Comparison of ENCODE assay signal across 15 cellular contexts in genomic region chr6:160254467-160255312, GRCh38. TPM values are rescaled to one million over a fixed set of nuclear protein-coding genes. Genes with fewer than 3 reads are reported as not detected.
DNase-seq lines count a peak whose midpoint lies in the region; ATAC-seq and TF ChIP-seq lines count a peak whose summit lies in the region.
"Had no signal": no experiment of that assay in that cellular context is flagged by ENCODE, and none has a peak within 500 bp of the region (broad histone marks: within the 10 kb centered on the region; RNA-seq: fewer than 3 reads in every experiment).

No MANE protein-coding gene starts in this region.

- H3K18ac ChIP-seq in H9 (ENCODE audit: insufficient read length, low read depth, low read length), result no peak overlapping the region

- no peak overlapping the region for H3K56ac ChIP-seq in H9 (ENCODE audit: insufficient read length, low read depth, low read length)

- no peak overlapping the region for H3K4me3 Mint-ChIP-seq in H9

- no peak overlapping the region for H3K14ac ChIP-seq in H9 (ENCODE audit: insufficient read depth, low read length)

- no peaks in the 10 kb centered on the region; the same call in 1 of the 2 replicates for H3K27me3 Mint-ChIP-seq in H9 (ENCODE audit: low read depth)

- CTCF ChIA-PET in RWPE1 (lab: Yijun Ruan, JAX), result no interaction called here

- H3K23me2 ChIP-seq in H9 (ENCODE audit: insufficient read length, low read depth, low read length, poor library complexity, severe bottlenecking), result no peaks in the 10 kb centered on the region

- H3T11ph ChIP-seq in H9 (ENCODE audit: low read length), result no peak overlapping the region

- H3K27me3 ChIP-seq in H9 (ENCODE audit: insufficient read depth, low read length) (no peaks in the 10 kb centered on the region), kidney epithelial cell (ENCODE audit: control insufficient read depth, insufficient read depth, low read length) (no peaks in the 10 kb centered on the region), smooth muscle cell (ENCODE audit: low read depth) (no peaks in the 10 kb centered on the region), ovary (no peaks in the 10 kb centered on the region)
- H3K27me3 ChIP-seq: BLaER1 treated with 17β-estradiol and CSF1 and Interleukin-3, amounts not matched to agents 10 nM and 100 nM had no signal

- no peaks in the 10 kb centered on the region for H3K9me3 ChIP-seq in H9 (ENCODE audit: control insufficient read depth, low read depth, low read length)
- H3K9me3 ChIP-seq in smooth muscle cell (replicated peaks; ENCODE audit: low read depth), result no peaks in the 10 kb centered on the region
- no peaks in the 10 kb centered on the region for H3K9me3 ChIP-seq in ovary

- H4K20me1 ChIP-seq in H9 (ENCODE audit: control insufficient read depth, insufficient read depth, insufficient read length), result no peaks in the 10 kb centered on the region
- no peaks in the 10 kb centered on the region for H4K20me1 ChIP-seq in smooth muscle cell (ENCODE audit: low read depth)
- H4K20me1 ChIP-seq: BLaER1 treated with 17β-estradiol and CSF1 and Interleukin-3, amounts not matched to agents 10 nM and 100 nM had no signal

- no peaks in the 10 kb centered on the region for H3K36me3 Mint-ChIP-seq in H9 (ENCODE audit: insufficient read depth in 1 of 3, low read depth in 3 of 3)

- no peak overlapping the region for H2BK15ac ChIP-seq in H9 (ENCODE audit: low read depth, low read length)

- TF ChIP-seq EP300 in ovary (IDR thresholded peaks at IDR 0.05), result no peak

- POLR2A ChIA-PET in RWPE1 (lab: Yijun Ruan, JAX; ENCODE audit: low non-redundant PET), result no interaction called here

- H3K4me3 ChIP-seq in kidney epithelial cell (ENCODE audit: low read depth, low read length), result no peak overlapping the region
- no peak overlapping the region for H3K4me3 ChIP-seq in smooth muscle cell
- no peak overlapping the region for H3K4me3 ChIP-seq in ovary
- H3K4me3 ChIP-seq: BLaER1 treated with 17β-estradiol and CSF1 and Interleukin-3, amounts not matched to agents 10 nM and 100 nM had no signal

- H3K79me1 ChIP-seq in H9 (ENCODE audit: insufficient read depth, low read depth, low read length, poor library complexity, severe bottlenecking), result no peaks in the 10 kb centered on the region

- H3K4me1 ChIP-seq in H9 (ENCODE audit: insufficient read depth, low read length) (peaks cover 9% of the 10 kb centered on the region), smooth muscle cell (ENCODE audit: low read depth) (peaks cover 13% of the 10 kb centered on the region), ovary (ENCODE audit: insufficient read depth) (no peaks in the 10 kb centered on the region)
- H3K4me1 ChIP-seq: BLaER1 treated with 17β-estradiol and CSF1 and Interleukin-3, amounts not matched to agents 10 nM and 100 nM; parathyroid adenoma had no signal

- no peak overlapping the region for H4K91ac ChIP-seq in H9 (ENCODE audit: insufficient read length, low read depth, low read length)

- H2BK120ac ChIP-seq in H9 (ENCODE audit: low read depth, low read length, poor library complexity, severe bottlenecking), result no peak overlapping the region

- H3K9ac ChIP-seq in H9 (ENCODE audit: extremely low read depth, insufficient read length, low read length) (no peak overlapping the region), smooth muscle cell (ENCODE audit: low read depth) (no peak overlapping the region)
- H3K9ac ChIP-seq: BLaER1 treated with 17β-estradiol and CSF1 and Interleukin-3, amounts not matched to agents 10 nM and 100 nM; KMS-11; parathyroid adenoma had no signal

- no CpG with 5 or more reads among the region's 7 CpGs for WGBS in H9 (ENCODE audit: extremely low coverage, insufficient read length, low lambda C conversion rate)
- WGBS in smooth muscle cell (ENCODE audit: low lambda C conversion rate), result 79% methylated on average over 7 of the region's 7 CpGs
- WGBS in ovary, 3 donors, result 70 to 74% (median 72%) methylated on average over 7 of the region's 7 CpGs

- DNase-seq in H9 (no peak), RWPE1 (ENCODE audit: low spot score) (peak; percentile 80), kidney epithelial cell (ENCODE audit: low read depth) (peak; percentile 94), smooth muscle cell (lab: John Stamatoyannopoulos, UW; ENCODE audit: unreplicated experiment) (no peak), ovary (no peak), COLO829 (ENCODE audit: low spot score) (no peak)
- DNase-seq: activated effector memory CD4-positive, alpha-beta T cell treated with anti-CD3 and anti-CD28 coated beads, Interleukin-2, amount 50 U/mL, for 16 hours; NCI-H510A; stimulated activated CD4-positive, alpha-beta T cell treated with anti-CD3 and anti-CD28 coated beads, Interleukin-15, amount 100 ng/mL, for 24 hours had no signal

- peak overlapping the region in 1 of 3 experiments; percentile 8; a peak in 1 of 7 replicates for H3K27ac Mint-ChIP-seq in H9

- no peaks in the 10 kb centered on the region for H3K36me3 ChIP-seq in kidney epithelial cell (ENCODE audit: control insufficient read depth, insufficient read depth, low read length)
- no peaks in the 10 kb centered on the region for H3K36me3 ChIP-seq in smooth muscle cell (ENCODE audit: low read depth)
- no peaks in the 10 kb centered on the region for H3K36me3 ChIP-seq in ovary
- H3K36me3 ChIP-seq: BLaER1 treated with 17β-estradiol and CSF1 and Interleukin-3, amounts not matched to agents 10 nM and 100 nM had no signal

- H3F3A ChIP-seq in smooth muscle cell (ENCODE audit: low read depth), result peaks cover 9% of the 10 kb centered on the region

- TF ChIP-seq CTCF in H9 (conservative IDR thresholded peaks at IDR 0.05) (peak; percentile 25; the same call in 2 of the 3 replicates), RWPE1 (conservative IDR thresholded peaks at IDR 0.05; ENCODE audit: low read depth) (no peak), kidney epithelial cell (IDR thresholded peaks at IDR 0.05; ENCODE audit: insufficient read depth, low read length, poor library complexity, severe bottlenecking) (peak; percentile 29), smooth muscle cell (IDR thresholded peaks at IDR 0.05; ENCODE audit: borderline replicate concordance, insufficient read depth, poor library complexity, severe bottlenecking) (no peak), ovary (IDR thresholded peaks at IDR 0.05) (no peak)

- TF ChIP-seq POLR2A in ovary (IDR thresholded peaks at IDR 0.05), result no peak

- no peak for ATAC-seq in HG03520 (IDR thresholded peaks at IDR 0.05; ENCODE audit: unreplicated experiment)

- no peak overlapping the region for H3K23ac ChIP-seq in H9 (ENCODE audit: insufficient read length, low read depth, low read length)

- no peaks in the 10 kb centered on the region for H3K9me3 Mint-ChIP-seq in H9

- no peak overlapping the region for H4K8ac ChIP-seq in H9 (replicated peaks; ENCODE audit: insufficient read length, low read depth, low read length)

- H3K4me2 ChIP-seq in H9 (ENCODE audit: insufficient read depth, insufficient read length, low read length) (no peak overlapping the region), smooth muscle cell (no peak overlapping the region)
- H3K4me2 ChIP-seq: BLaER1 treated with 17β-estradiol and CSF1 and Interleukin-3, amounts not matched to agents 10 nM and 100 nM; KMS-11 had no signal

- H2AK5ac ChIP-seq in H9 (ENCODE audit: insufficient read length, low read length), result no peak overlapping the region

- H3K79me2 ChIP-seq in H9 (ENCODE audit: insufficient read depth, low read length) (no peaks in the 10 kb centered on the region), smooth muscle cell (ENCODE audit: low read depth) (peaks cover 14% of the 10 kb centered on the region)
- H3K79me2 ChIP-seq: parathyroid adenoma had no signal

- no peak overlapping the region for H3K4ac ChIP-seq in H9 (ENCODE audit: low read depth, low read length)

- no peak overlapping the region for H2BK12ac ChIP-seq in H9 (ENCODE audit: insufficient read length, low read depth, low read length)

- intact Hi-C loops in ovary (cut with DNase I), result no loop called here

- H3K4me1 Mint-ChIP-seq in H9, result peaks cover 63% of the 10 kb centered on the region in 2 experiments

- H3K27ac ChIP-seq in H9 (ENCODE audit: insufficient read length, low read depth, low read length) (no peak overlapping the region), RWPE1 (no peak overlapping the region), smooth muscle cell (ENCODE audit: low read depth) (peak overlapping the region; percentile 34), ovary (no peak overlapping the region)
- H3K27ac ChIP-seq: BLaER1 treated with 17β-estradiol and CSF1 and Interleukin-3, amounts not matched to agents 10 nM and 100 nM; KMS-11; parathyroid adenoma; VCaP had no signal

- H2BK5ac ChIP-seq in H9 (ENCODE audit: insufficient read length, low read length), result no peak overlapping the region

- no peak overlapping the region for H2BK20ac ChIP-seq in H9 (ENCODE audit: low read depth, low read length, poor library complexity, severe bottlenecking)

- H2AFZ ChIP-seq in H9 (ENCODE audit: low read length) (no peak overlapping the region), smooth muscle cell (ENCODE audit: low read depth) (no peak overlapping the region)
- H2AFZ ChIP-seq: parathyroid adenoma had no signal

- H4K5ac ChIP-seq in H9 (ENCODE audit: insufficient read length, low read depth, low read length), result no peak overlapping the region

RNA-seq across cellular contexts. Expression of gene SLC22A2, which starts 3.9 kb away (rescaled TPM):
- total RNA-seq in H9 (2021) (0.86 and 1.0 TPM in 2 replicates), kidney epithelial cell (0.04 TPM in 1 of 2 replicates, not detected in the other), smooth muscle cell (3.5 and 7.0 TPM in 2 replicates), ovary (under 1 TPM in 1 of 7 donors, not detected in 6; 0.10 TPM)
- polyA plus RNA-seq in smooth muscle cell (5.8 and 7.0 TPM in 2 replicates), ovary (under 1 TPM; 0.16 to 0.20 TPM)
- total RNA-seq: subcutaneous adipose tissue had no signal

Comparison
In these comparisons a context has a peak if more than half of its experiments do, and no peak if none do; other contexts are left out.
1. DNase-seq: peak in RWPE1 (single experiment) and kidney epithelial cell (single experiment); none in H9 (single experiment), smooth muscle cell (single experiment), ovary (0 of 5) and COLO829 (single experiment).
2. CTCF ChIP-seq: peak in H9 (single experiment) and kidney epithelial cell (single experiment); none in RWPE1 (single experiment), smooth muscle cell (single experiment) and ovary (0 of 3).